Comparison of ENCODE assay signal across 8 cellular contexts in the genomic region with DNA sequence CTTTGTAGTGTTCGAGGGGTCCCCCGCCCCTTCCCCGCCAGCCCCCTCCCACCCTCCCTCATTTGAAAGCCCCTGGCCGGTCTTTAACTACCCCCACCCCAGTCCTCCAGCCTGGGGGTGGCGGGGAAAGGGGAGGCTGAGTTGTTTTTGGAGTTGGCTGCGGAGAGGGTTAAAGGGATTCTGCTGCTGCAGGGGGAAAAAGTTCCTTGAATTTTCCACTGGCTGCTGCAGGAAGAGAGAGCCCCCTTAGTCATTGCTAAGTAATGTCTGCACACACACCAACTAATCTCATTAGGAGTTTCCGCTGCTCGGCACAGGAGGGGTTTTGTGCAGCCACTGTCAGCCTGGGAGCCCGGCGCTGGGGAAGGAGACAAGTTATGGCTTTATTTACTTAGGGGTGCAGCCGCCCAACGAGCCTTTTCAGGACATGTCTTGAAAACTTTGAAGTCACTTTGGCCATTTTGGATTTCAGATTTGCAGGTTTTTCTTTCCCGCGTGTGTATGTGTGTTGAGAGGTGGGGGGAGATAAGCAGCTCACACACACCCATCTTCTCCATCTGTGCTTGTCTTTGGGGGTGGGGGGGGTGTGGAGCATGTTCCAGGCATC. TPM values are rescaled to one million over a fixed set of nuclear protein-coding genes. Genes with fewer than 3 reads are reported as not detected.
A peak's percentile ranks its signal among the peaks of the same experiment; 100 is the strongest.
DNase-seq lines count a peak whose midpoint lies in the region; ATAC-seq and TF ChIP-seq lines count a peak whose summit lies in the region.

No MANE protein-coding gene starts in this region.

- WGBS in upper lobe of left lung, 2 donors = 15 to 16% methylated on average over 10 to 14 of the region's 14 CpGs

- peak overlapping the region; percentile 97 for H3K27ac Mint-ChIP-seq in activated CD4-positive, alpha-beta T cell treated with anti-CD3 and anti-CD28 coated beads, Interleukin-2, amount 10 ng/mL, durations not matched to agents 24 days and 14 days

- H3K4me3 ChIP-seq in AG10803 (ENCODE audit: low read length) = peak overlapping the region; percentile 98
- H3K4me3 ChIP-seq in effector memory CD4-positive, alpha-beta T cell (ENCODE audit: insufficient read depth, low read depth, low read length, poor library complexity, severe bottlenecking) = peak overlapping the region; percentile 60
- peak overlapping the region; percentile 72 to 87 for H3K4me3 ChIP-seq in muscle layer of duodenum (ENCODE audit: low read depth in 1 of 2, low read length in 2 of 2)
- peak overlapping the region; percentile 38 to 95 (median 88) for H3K4me3 ChIP-seq in upper lobe of left lung

- intact Hi-C loops in activated CD4-positive, alpha-beta T cell treated with anti-CD3 and anti-CD28 coated beads, Interleukin-2, amount 10 ng/mL, durations not matched to agents 24 days and 14 days (cut with micrococcal nuclease) = loop anchor here (1.0 to 10.0 kb wide), 13 partner anchors 16 to 979 kb away; a partner anchor contains a TSS

- no peak for TF ChIP-seq EP300 in upper lobe of left lung (IDR thresholded peaks at IDR 0.05)

- H3K27me3 Mint-ChIP-seq in activated CD4-positive, alpha-beta T cell treated with anti-CD3 and anti-CD28 coated beads, Interleukin-2, amount 10 ng/mL, durations not matched to agents 24 days and 14 days = no peaks in the 10 kb centered on the region

- H3K4me3 Mint-ChIP-seq in activated CD4-positive, alpha-beta T cell treated with anti-CD3 and anti-CD28 coated beads, Interleukin-2, amount 10 ng/mL, durations not matched to agents 24 days and 14 days = peak overlapping the region; percentile 94

- peaks cover 41% of the 10 kb centered on the region for H3K4me1 Mint-ChIP-seq in activated CD4-positive, alpha-beta T cell treated with anti-CD3 and anti-CD28 coated beads, Interleukin-2, amount 10 ng/mL, durations not matched to agents 24 days and 14 days

- peaks cover 35% of the 10 kb centered on the region for H3K4me1 ChIP-seq in effector memory CD4-positive, alpha-beta T cell (ENCODE audit: control insufficient read depth, insufficient read depth, low read length, poor library complexity, severe bottlenecking)
- H3K4me1 ChIP-seq in muscle layer of duodenum (ENCODE audit: control insufficient read depth in 1 of 2, insufficient read depth in 2 of 2, low read length in 2 of 2) = peaks cover 3 to 4% of the 10 kb centered on the region in 2 donors
- peaks cover 11 to 35% (median 30%) of the 10 kb centered on the region in 4 donors for H3K4me1 ChIP-seq in upper lobe of left lung

- peak in 1 of 2 donors; percentile 9 for ATAC-seq in upper lobe of left lung (ENCODE audit: low FRiP score in 2 of 2)
- no peak for ATAC-seq in HG03025 (IDR thresholded peaks at IDR 0.05; ENCODE audit: low FRiP score, unreplicated experiment)
- no peak for ATAC-seq in HG03521 (IDR thresholded peaks at IDR 0.05; ENCODE audit: unreplicated experiment)

- TF ChIP-seq CTCF in AG10803 (conservative IDR thresholded peaks at IDR 0.05; ENCODE audit: low read length) = no peak
- TF ChIP-seq CTCF in upper lobe of left lung (IDR thresholded peaks at IDR 0.05) = no peak

- H3K9me3 ChIP-seq in effector memory CD4-positive, alpha-beta T cell (ENCODE audit: control insufficient read depth, low read length) = no peaks in the 10 kb centered on the region
- H3K9me3 ChIP-seq in muscle layer of duodenum (ENCODE audit: control insufficient read depth in 1 of 2, low read length in 2 of 2) (no peaks in the 10 kb centered on the region), upper lobe of left lung (no peaks in the 10 kb centered on the region)

- DNase-seq in AG10803 (ENCODE audit: low read depth) = peak; percentile 60
- peak; percentile 50 for DNase-seq in HS-27A (ENCODE audit: low read depth)
- DNase-seq in activated CD4-positive, alpha-beta T cell treated with anti-CD3 and anti-CD28 coated beads, Interleukin-2, amount 10 ng/mL, durations not matched to agents 24 days and 14 days = peak; percentile 78
- peak in 2 of 3 donors; percentile 26 to 40 for DNase-seq in effector memory CD4-positive, alpha-beta T cell
- DNase-seq in upper lobe of left lung = no peak

- H3K36me3 ChIP-seq in effector memory CD4-positive, alpha-beta T cell (ENCODE audit: control insufficient read depth, insufficient read depth, low read length) = no peaks in the 10 kb centered on the region
- H3K36me3 ChIP-seq in muscle layer of duodenum (ENCODE audit: control insufficient read depth in 1 of 2, insufficient read depth in 2 of 2, low read length in 2 of 2) (peaks cover 0 to 16% of the 10 kb centered on the region in 2 donors), upper lobe of left lung (no peaks in the 10 kb centered on the region)

- H3K36me3 Mint-ChIP-seq in activated CD4-positive, alpha-beta T cell treated with anti-CD3 and anti-CD28 coated beads, Interleukin-2, amount 10 ng/mL, durations not matched to agents 24 days and 14 days (ENCODE audit: low read depth) = peaks cover 13% of the 10 kb centered on the region

- H3K27me3 ChIP-seq in effector memory CD4-positive, alpha-beta T cell (replicated peaks; ENCODE audit: control insufficient read depth, insufficient read depth, low read length, poor library complexity, severe bottlenecking) = no peaks in the 10 kb centered on the region
- H3K27me3 ChIP-seq in muscle layer of duodenum (ENCODE audit: low read depth, low read length) (no peaks in the 10 kb centered on the region), upper lobe of left lung (no peaks in the 10 kb centered on the region)

- H3K27ac ChIP-seq in effector memory CD4-positive, alpha-beta T cell (ENCODE audit: insufficient read depth, low read length, poor library complexity, severe bottlenecking) = peak overlapping the region; percentile 85
- H3K27ac ChIP-seq in muscle layer of duodenum (ENCODE audit: low read length) = peak overlapping the region; percentile 69
- H3K27ac ChIP-seq in upper lobe of left lung = peak overlapping the region; percentile 86 to 90 (median 88)

- no peaks in the 10 kb centered on the region for H3K9me3 Mint-ChIP-seq in activated CD4-positive, alpha-beta T cell treated with anti-CD3 and anti-CD28 coated beads, Interleukin-2, amount 10 ng/mL, durations not matched to agents 24 days and 14 days

- no peak for TF ChIP-seq POLR2A in upper lobe of left lung (IDR thresholded peaks at IDR 0.05)

RNA-seq across cellular contexts. Expression of a gene that starts 1.8 kb away (rescaled TPM):
- total RNA-seq in activated CD4-positive, alpha-beta T cell treated with anti-CD3 and anti-CD28 coated beads, Interleukin-2, amount 10 ng/mL, durations not matched to agents 24 days and 14 days = 29.6 and 33.5 TPM in 2 replicates
- 10 to 100 TPM in 5 of 6 donors, 1 to 10 TPM in 1; 7.3 to 38.4 (median 22.1) TPM for total RNA-seq in upper lobe of left lung

Comparison
In these comparisons a context has a peak if more than half of its experiments do, and no peak if none do; other contexts are left out.
1. DNase-seq: peak in AG10803 (single experiment), HS-27A (single experiment), activated CD4-positive, alpha-beta T cell treated with anti-CD3 and anti-CD28 coated beads, Interleukin-2, amount 10 ng/mL, durations not matched to agents 24 days and 14 days (single experiment) and effector memory CD4-positive, alpha-beta T cell (2 of 3); none in upper lobe of left lung (0 of 2).
2. Peak in every context shown above with its lines, with median percentiles within 50 percentile points of each other: H3K4me3 ChIP-seq and H3K27ac ChIP-seq.